ENCODE assay signal across 27 cellular contexts in the genomic region with DNA sequence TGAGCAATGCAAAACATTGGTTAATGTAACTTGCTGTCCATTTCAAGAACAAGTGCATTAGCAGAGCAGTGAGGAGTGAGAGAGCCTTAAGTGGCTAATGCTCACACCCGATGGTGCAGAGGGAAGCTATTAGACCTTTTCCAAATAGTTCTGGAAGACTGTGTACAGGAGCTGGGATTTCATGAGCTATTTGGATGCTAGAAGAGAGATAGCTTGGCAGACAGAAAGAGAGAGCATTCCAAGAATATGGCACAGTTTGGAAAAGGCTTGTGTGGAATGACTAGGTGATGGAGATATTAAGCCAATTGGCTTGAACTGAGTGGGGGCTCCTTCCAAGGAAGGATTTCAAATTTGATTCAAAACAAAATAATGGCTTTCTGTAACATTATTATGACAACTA.
"Had no signal": no experiment of that assay in that cellular context is flagged by ENCODE, and none has a peak within 500 bp of the region (broad histone marks: within the 10 kb centered on the region; RNA-seq: fewer than 3 reads in every experiment).

No MANE protein-coding gene starts in this region.

- H3K4me3 ChIP-seq: ascending aorta, cardiac muscle cell had no signal

- DNase-seq: activated CD4-positive, alpha-beta memory T cell treated with anti-CD3 and anti-CD28 coated beads, Interleukin-2, amount 10 ng/mL, durations not matched to agents 7 days and 5 days; activated CD4-positive, alpha-beta T cell treated with anti-CD3 and anti-CD28 coated beads for 1 hour; activated CD4-positive, alpha-beta T cell treated with anti-CD3 and anti-CD28 coated beads for 36 hours; activated CD4-positive, alpha-beta T cell treated with anti-CD3 and anti-CD28 coated beads for 48 hours; activated CD4-positive, alpha-beta T cell treated with anti-CD3 and anti-CD28 coated beads, Interleukin-2, amount 10 ng/mL, durations not matched to agents 7 days and 5 days; activated CD4-positive, alpha-beta T cell treated with anti-CD3 and anti-CD28 coated beads, Interleukin-2, amount 50 U/mL, for 48 hours; activated CD4-positive, CD25-positive, alpha-beta regulatory T cell; activated CD8-positive, alpha-beta memory T cell treated with anti-CD3 and anti-CD28 coated beads for 24 hours; activated CD8-positive, alpha-beta memory T cell treated with anti-CD3 and anti-CD28 coated beads, Interleukin-2, amount 10 ng/mL, durations not matched to agents 7 days and 5 days; activated CD8-positive, alpha-beta memory T cell treated with anti-CD3 and anti-CD28 coated beads, Interleukin-2, amount 50 U/mL, for 48 hours; activated CD8-positive, alpha-beta T cell treated with anti-CD3 and anti-CD28 coated beads, Interleukin-2, amount 10 ng/mL, durations not matched to agents 7 days and 5 days; activated effector memory CD4-positive, alpha-beta T cell treated with Interleukin-2 at 50 U/mL for 16 hours; activated gamma-delta T cell; activated naive CD4-positive, alpha-beta T cell treated with anti-CD3 and anti-CD28 coated beads, Interleukin-2, amount 10 ng/mL, durations not matched to agents 7 days and 5 days; activated naive CD4-positive, alpha-beta T cell treated with Interleukin-2 at 50 U/mL for 16 hours; activated naive CD8-positive, alpha-beta T cell treated with anti-CD3 and anti-CD28 coated beads, Interleukin-2, amount 10 ng/mL, durations not matched to agents 7 days and 5 days; activated naive CD8-positive, alpha-beta T cell treated with anti-CD3 and anti-CD28 coated beads, Interleukin-2, amount 50 U/mL, for 24 hours; activated T-cell treated with anti-CD3 and anti-CD28 coated beads, Interleukin-2, amount 50 U/mL, for 24 hours; activated T-cell treated with anti-CD3 and anti-CD28 coated beads, Interleukin-2, amount 50 U/mL, for 48 hours; amygdala; anterior cingulate cortex; T-helper 1 cell; T-helper 2 cell; T-helper 9 cell; WERI-Rb-1 had no signal
